ENCODE assay signal across 25 cellular contexts in genomic region chr7:140571537-140572122, GRCh38.
DNase-seq lines count a peak whose midpoint lies in the region; ATAC-seq and TF ChIP-seq lines count a peak whose summit lies in the region.
"Had no signal": no experiment of that assay in that cellular context is flagged by ENCODE, and none has a peak within 500 bp of the region (broad histone marks: within the 10 kb centered on the region; RNA-seq: fewer than 3 reads in every experiment).

No MANE protein-coding gene starts in this region.

- H3K4me1 ChIP-seq in HEK293 (ENCODE audit: control insufficient read depth, insufficient read depth, low read length) = no peaks in the 10 kb centered on the region
- peaks cover 29 to 53% (median 46%) of the 10 kb centered on the region in 4 donors for H3K4me1 ChIP-seq in esophagus muscularis mucosa
- H3K4me1 ChIP-seq in psoas muscle = no peaks in the 10 kb centered on the region

- H3K36me3 ChIP-seq in HEK293 (ENCODE audit: control insufficient read depth in 2 of 2, insufficient read depth in 1 of 2, low read length in 2 of 2) = peaks cover 0 to 12% of the 10 kb centered on the region in 2 experiments; a peak in 1 of 3 replicates
- H3K36me3 ChIP-seq in esophagus muscularis mucosa = peaks cover 0 to 34% (median 25%) of the 10 kb centered on the region in 4 donors
- peaks cover 0 to 20% of the 10 kb centered on the region in 2 donors for H3K36me3 ChIP-seq in psoas muscle (ENCODE audit: insufficient read depth in 1 of 2, low read depth in 1 of 2)
- H3K36me3 ChIP-seq: brain microvascular endothelial cell, neutrophil had no signal

- 76% methylated on average over 5 of the region's 5 CpGs for WGBS in esophagus muscularis mucosa
- WGBS in psoas muscle, 3 donors = 66 to 72% (median 70%) methylated on average over 5 of the region's 5 CpGs

- intact Hi-C loops in esophagus muscularis mucosa (cut with DNase I) = no loop called here
- intact Hi-C loops in psoas muscle (cut with DNase I) = no loop called here

- CTCF ChIA-PET in HEK293 (lab: Yijun Ruan, JAX) = interaction anchor here (0.5 kb wide), 1 partner anchor 63 kb away, joined by 5 read pairs; no protein-coding TSS in a partner anchor

- no peak for TF ChIP-seq POLR2A in esophagus muscularis mucosa (IDR thresholded peaks at IDR 0.05; ENCODE audit: low read depth)

- POLR2A ChIA-PET in HEK293 (lab: Yijun Ruan, JAX) = no interaction called here

- H3K27me3 ChIP-seq in esophagus muscularis mucosa (no peaks in the 10 kb centered on the region), psoas muscle (ENCODE audit: insufficient read depth in 3 of 3, low read length in 2 of 3) (no peaks in the 10 kb centered on the region)
- H3K27me3 ChIP-seq: brain microvascular endothelial cell had no signal

- peak; percentile 83 to 96 (median 92) for ATAC-seq in psoas muscle
- ATAC-seq: activated naive CD8-positive, alpha-beta T cell treated with anti-CD3 and anti-CD28 coated beads, Interleukin-2, amount 50 U/mL, for 24 hours; GM12878; T-helper 17 cell had no signal

- H3K27ac ChIP-seq in HEK293 (ENCODE audit: extremely low read depth, low read depth, low read length) = no peak overlapping the region
- H3K27ac ChIP-seq in esophagus muscularis mucosa (replicated peaks in 1 of 4) = peak overlapping the region; percentile 49 to 88 (median 63)
- H3K27ac ChIP-seq in psoas muscle = no peak overlapping the region
- H3K27ac ChIP-seq: brain microvascular endothelial cell, KMS-11, neutrophil had no signal

- TF ChIP-seq EP300 in esophagus muscularis mucosa (IDR thresholded peaks at IDR 0.05) = no peak

- DNase-seq in RKO (ENCODE audit: low spot score) (peak; percentile 18), esophagus muscularis mucosa (ENCODE audit: extremely low spot score) (no peak), psoas muscle (no peak), NCI-H748 treated with DMSO at 0.1 percent for 48 hours (lab: John Stamatoyannopoulos, UW) (no peak), SKM-1 treated with dmso at 0.1 percent for 144 hours (lab: John Stamatoyannopoulos, UW; ENCODE audit: unreplicated experiment) (no peak), NCI-H82 (lab: John Stamatoyannopoulos, UW) (no peak)
- DNase-seq: activated CD8-positive, alpha-beta memory T cell treated with anti-CD3 and anti-CD28 coated beads for 24 hours; activated gamma-delta T cell treated with Interleukin-2 at 50 U/mL for 16 hours; activated naive CD8-positive, alpha-beta T cell treated with anti-CD3 and anti-CD28 coated beads, Interleukin-2, amount 50 U/mL, for 24 hours; activated T-cell treated with anti-CD3 and anti-CD28 coated beads, Interleukin-2, amount 50 U/mL, for 1 hour; brain microvascular endothelial cell; Calu3; effector memory CD4-positive, alpha-beta T cell; head of caudate nucleus; kidney glomerular epithelial cell; NCI-H1694; NCI-H2171 treated with DMSO at 0.1 percent for 48 hours; NCI-H526; stimulated activated CD4-positive, alpha-beta T cell treated with anti-CD3 and anti-CD28 coated beads, Interleukin-4, amount 100 ng/mL, for 4 hours; stimulated activated naive CD4-positive, alpha-beta T cell treated with Interleukin-2 at 50 U/mL for 16 hours; T-helper 17 cell had no signal

- no peaks in the 10 kb centered on the region for H3K9me3 ChIP-seq in HEK293 (ENCODE audit: control insufficient read depth, insufficient read depth, low read depth, low read length)
- no peaks in the 10 kb centered on the region for H3K9me3 ChIP-seq in esophagus muscularis mucosa
- no peaks in the 10 kb centered on the region for H3K9me3 ChIP-seq in psoas muscle
- H3K9me3 ChIP-seq: neutrophil had no signal

- TF ChIP-seq CTCF in HEK293 (tag by site-specific recombination; IDR thresholded peaks at IDR 0.05) (no peak), esophagus muscularis mucosa (IDR thresholded peaks at IDR 0.05) (no peak), psoas muscle (IDR thresholded peaks at IDR 0.05) (no peak)

- H3K4me3 ChIP-seq in HEK293 (ENCODE audit: low read depth, low read length) (no peak overlapping the region), esophagus muscularis mucosa (no peak overlapping the region), psoas muscle (no peak overlapping the region)
- H3K4me3 ChIP-seq: GM12878 had no signal

TF ChIP-seq in HEK293, 187 proteins besides CTCF, POLR2A, EP300 and RAD21:
- no peak for TF ChIP-seq ZNF645 (tag by site-specific recombination; IDR thresholded peaks at IDR 0.05)
- TF ChIP-seq ZNF830 (tag by site-specific recombination; IDR thresholded peaks at IDR 0.05; ENCODE audit: low read depth) = no peak
- TF ChIP-seq ZNF223 (tag by site-specific recombination; IDR thresholded peaks at IDR 0.05) = no peak
- TF ChIP-seq ZSCAN4 (tag by site-specific recombination; IDR thresholded peaks at IDR 0.05) = no peak
- peak; percentile 54; the same call in 1 of the 2 replicates for TF ChIP-seq ZNF596 (tag by site-specific recombination; IDR thresholded peaks at IDR 0.05)
- TF ChIP-seq ZBTB6 (tag by site-specific recombination; IDR thresholded peaks at IDR 0.05) = no peak
- TF ChIP-seq RBAK (tag by site-specific recombination; IDR thresholded peaks at IDR 0.05) = no peak
- no peak for TF ChIP-seq ZNF350 (tag by site-specific recombination; IDR thresholded peaks at IDR 0.05)

Comparison
In these comparisons a context has a peak if more than half of its experiments do, and no peak if none do; other contexts are left out.
1. H3K27ac ChIP-seq: peak in esophagus muscularis mucosa (4 of 4); none in HEK293 (single experiment) and psoas muscle (single experiment).